12 cellular contexts compared by ENCODE assay signal in genomic region chr1:10678395-10678794, GRCh38.
"Had no signal": no experiment of that assay in that cellular context is flagged by ENCODE, and none has a peak within 500 bp of the region (broad histone marks: within the 10 kb centered on the region; RNA-seq: fewer than 3 reads in every experiment).

No MANE protein-coding gene starts in this region.

- H3K27me3 ChIP-seq: body of pancreas, foreskin keratinocyte, tibial artery had no signal

- H3K4me3 ChIP-seq: body of pancreas, skin epidermis, tibial artery had no signal

- DNase-seq: activated effector memory CD4-positive, alpha-beta T cell treated with Interleukin-2 at 50 U/mL for 16 hours; activated T-cell treated with anti-CD3 and anti-CD28 coated beads, Interleukin-2, amount 50 U/mL, for 1 hour; amniotic stem cell; body of pancreas; foreskin keratinocyte; naive thymus-derived CD8-positive, alpha-beta T cell; occipital lobe; stimulated activated CD4-positive, alpha-beta T cell treated with anti-CD3 and anti-CD28 coated beads, Interleukin-4, amount 100 ng/mL, for 4 hours; T-helper 2 cell; tibial artery had no signal

- H3K4me1 ChIP-seq: foreskin keratinocyte had no signal

- H3K9me3 ChIP-seq: body of pancreas, tibial artery had no signal

- ATAC-seq: activated CD4-positive, CD25-positive, alpha-beta regulatory T cell treated with anti-CD3 and anti-CD28 coated beads, Interleukin-2, amount 50 U/mL, for 24 hours; body of pancreas; foreskin keratinocyte; naive thymus-derived CD8-positive, alpha-beta T cell had no signal

- H3K36me3 ChIP-seq: tibial artery had no signal

- H3K27ac ChIP-seq: body of pancreas, foreskin keratinocyte had no signal
